ENCODE assay signal across 8 cellular contexts in the genomic region with DNA sequence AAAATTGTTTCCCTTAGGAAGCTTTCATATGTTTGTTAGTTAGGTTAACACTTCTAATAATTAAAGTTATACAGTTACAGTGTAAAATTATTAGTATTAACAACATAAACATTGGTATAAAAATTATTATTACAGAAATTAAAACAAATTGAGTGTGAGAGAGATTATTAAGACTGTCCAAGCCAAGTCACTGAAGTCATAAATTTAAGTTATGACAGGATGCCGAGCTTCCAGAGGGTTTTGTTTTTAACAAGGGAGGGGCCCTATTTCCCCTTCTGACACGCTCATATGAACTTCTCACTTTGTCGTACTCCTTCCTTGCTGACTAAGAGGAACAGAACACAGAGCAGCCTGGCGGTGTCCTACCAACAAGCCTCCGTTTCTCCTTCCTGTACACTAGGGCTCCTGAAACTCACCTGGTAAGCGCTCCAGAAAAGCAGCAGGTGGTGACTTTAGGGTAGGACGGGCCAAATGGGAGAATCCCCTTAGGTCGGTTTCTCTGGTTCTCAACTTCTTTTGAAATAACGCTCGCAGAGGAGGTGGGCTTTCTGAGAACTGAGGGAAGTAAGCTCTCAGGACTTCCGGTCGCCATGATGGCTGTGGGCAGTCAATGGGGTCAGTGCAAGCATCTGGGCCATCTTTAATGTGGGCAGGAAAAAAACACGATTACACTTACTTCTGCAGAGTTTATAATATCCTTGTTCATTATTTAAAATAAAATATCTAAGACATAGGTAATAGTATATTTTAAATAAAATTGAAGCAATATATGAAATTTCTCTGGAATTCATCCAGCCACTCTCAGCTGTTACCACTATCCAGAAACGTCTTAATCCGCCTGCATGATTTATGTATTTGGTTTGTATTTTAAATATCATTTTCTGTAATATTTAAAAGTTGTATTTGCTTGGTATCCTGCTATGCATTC. TPM values are rescaled to one million over a fixed set of nuclear protein-coding genes. Genes with fewer than 3 reads are reported as not detected.
A peak's percentile ranks its signal among the peaks of the same experiment; 100 is the strongest.
DNase-seq lines count a peak whose midpoint lies in the region; ATAC-seq and TF ChIP-seq lines count a peak whose summit lies in the region.

A gene with protein sequence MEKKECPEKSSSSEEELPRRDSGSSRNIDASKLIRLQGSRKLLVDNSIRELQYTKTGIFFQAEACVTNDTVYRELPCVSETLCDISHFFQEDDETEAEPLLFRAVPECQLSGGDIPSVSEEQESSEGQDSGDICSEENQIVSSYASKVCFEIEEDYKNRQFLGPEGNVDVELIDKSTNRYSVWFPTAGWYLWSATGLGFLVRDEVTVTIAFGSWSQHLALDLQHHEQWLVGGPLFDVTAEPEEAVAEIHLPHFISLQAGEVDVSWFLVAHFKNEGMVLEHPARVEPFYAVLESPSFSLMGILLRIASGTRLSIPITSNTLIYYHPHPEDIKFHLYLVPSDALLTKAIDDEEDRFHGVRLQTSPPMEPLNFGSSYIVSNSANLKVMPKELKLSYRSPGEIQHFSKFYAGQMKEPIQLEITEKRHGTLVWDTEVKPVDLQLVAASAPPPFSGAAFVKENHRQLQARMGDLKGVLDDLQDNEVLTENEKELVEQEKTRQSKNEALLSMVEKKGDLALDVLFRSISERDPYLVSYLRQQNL (minus strand): TSS at position 537 of the 928 bp plus-strand sequence. CDS start 14,892 bp downstream, outside the sequence.

- TF ChIP-seq CTCF in fibroblast of pulmonary artery (IDR thresholded peaks at IDR 0.05; ENCODE audit: low read length, missing control alignments) (peak; percentile 17), natural killer cell (IDR thresholded peaks at IDR 0.05) (no peak)

- H3K4me1 Mint-ChIP-seq in activated T-helper 2 cell treated with anti-CD3 and anti-CD28 coated beads, Interferon-gamma antibody, Interleukin-2, Interleukin-4, amounts not matched to agents 10 μg/mL and 5 μg/mL and 100 μg/mL, durations not matched to agents 14 hours and 24 hours and 36 hours (ENCODE audit: low read depth): peaks cover 58% of the 10 kb centered on the region
- peaks cover 63 to 76% of the 10 kb centered on the region in 2 donors for H3K4me1 Mint-ChIP-seq in natural killer cell

- DNase-seq in DMS153 (lab: John Stamatoyannopoulos, UW) (peak; percentile 68), LoVo (ENCODE audit: low spot score) (peak; percentile 80), fibroblast of pulmonary artery (ENCODE audit: low read depth) (peak; percentile 92), natural killer cell (peak; percentile 78)
- peak; percentile 81 for DNase-seq in activated T-helper 2 cell treated with anti-CD3 and anti-CD28 coated beads, Interferon-gamma antibody, Interleukin-2, Interleukin-4, amounts not matched to agents 10 μg/mL and 5 μg/mL and 100 μg/mL, durations not matched to agents 14 hours and 24 hours and 36 hours (ENCODE audit: low spot score)
- DNase-seq in stimulated activated naive CD4-positive, alpha-beta T cell (lab: John Stamatoyannopoulos, UW): peak; percentile 69 to 90 (median 75)

- H3K27ac Mint-ChIP-seq in activated T-helper 2 cell treated with anti-CD3 and anti-CD28 coated beads, Interferon-gamma antibody, Interleukin-2, Interleukin-4, amounts not matched to agents 10 μg/mL and 5 μg/mL and 100 μg/mL, durations not matched to agents 14 hours and 24 hours and 36 hours: peak within 1 kb of the TSS; percentile 100
- peak within 1 kb of the TSS; percentile 92 to 99 for H3K27ac Mint-ChIP-seq in natural killer cell

- intact Hi-C loops in activated T-helper 2 cell treated with anti-CD3 and anti-CD28 coated beads, Interferon-gamma antibody, Interleukin-2, Interleukin-4, amounts not matched to agents 10 μg/mL and 5 μg/mL and 100 μg/mL, durations not matched to agents 14 hours and 24 hours and 36 hours (cut with micrococcal nuclease): loop anchor here (1.0 to 5.0 kb wide), 4 partner anchors 51 to 1337 kb away; a partner anchor contains a TSS
- intact Hi-C loops in natural killer cell (cut with micrococcal nuclease): no loop called here

- no peaks in the 10 kb centered on the region for H3K27me3 Mint-ChIP-seq in activated T-helper 2 cell treated with anti-CD3 and anti-CD28 coated beads, Interferon-gamma antibody, Interleukin-2, Interleukin-4, amounts not matched to agents 10 μg/mL and 5 μg/mL and 100 μg/mL, durations not matched to agents 14 hours and 24 hours and 36 hours (ENCODE audit: low read depth)
- H3K27me3 Mint-ChIP-seq in natural killer cell (ENCODE audit: low read depth in 2 of 2): no peaks in the 10 kb centered on the region

- ATAC-seq in GM21737 (IDR thresholded peaks at IDR 0.05; ENCODE audit: unreplicated experiment) (peak; percentile 54), natural killer cell (peak; percentile 82 to 89 (median 84))

- peak; percentile 85 for TF ChIP-seq POLR2A in Raji (IDR thresholded peaks at IDR 0.05; ENCODE audit: insufficient read depth, low read depth, low read length)

- H3K4me3 ChIP-seq in fibroblast of pulmonary artery (replicated peaks; ENCODE audit: low read depth, low read length): peak within 1 kb of the TSS; percentile 68

- peaks cover 34% of the 10 kb centered on the region for H3K36me3 Mint-ChIP-seq in activated T-helper 2 cell treated with anti-CD3 and anti-CD28 coated beads, Interferon-gamma antibody, Interleukin-2, Interleukin-4, amounts not matched to agents 10 μg/mL and 5 μg/mL and 100 μg/mL, durations not matched to agents 14 hours and 24 hours and 36 hours (ENCODE audit: low read depth)
- no peaks in the 10 kb centered on the region for H3K36me3 Mint-ChIP-seq in natural killer cell

- H3K4me3 Mint-ChIP-seq in activated T-helper 2 cell treated with anti-CD3 and anti-CD28 coated beads, Interferon-gamma antibody, Interleukin-2, Interleukin-4, amounts not matched to agents 10 μg/mL and 5 μg/mL and 100 μg/mL, durations not matched to agents 14 hours and 24 hours and 36 hours (ENCODE audit: low read depth): peak within 1 kb of the TSS; percentile 98
- peak within 1 kb of the TSS; percentile 99 for H3K4me3 Mint-ChIP-seq in natural killer cell

- H3K9me3 Mint-ChIP-seq in activated T-helper 2 cell treated with anti-CD3 and anti-CD28 coated beads, Interferon-gamma antibody, Interleukin-2, Interleukin-4, amounts not matched to agents 10 μg/mL and 5 μg/mL and 100 μg/mL, durations not matched to agents 14 hours and 24 hours and 36 hours: no peaks in the 10 kb centered on the region
- H3K9me3 Mint-ChIP-seq in natural killer cell: no peaks in the 10 kb centered on the region

RNA-seq across cellular contexts. Expression of the gene that starts here (rescaled TPM):
- 108 and 110 TPM in 2 replicates for total RNA-seq in activated T-helper 2 cell treated with anti-CD3 and anti-CD28 coated beads, Interferon-gamma antibody, Interleukin-2, Interleukin-4, amounts not matched to agents 10 μg/mL and 5 μg/mL and 100 μg/mL, durations not matched to agents 14 hours and 24 hours and 36 hours
- total RNA-seq in natural killer cell: 100 to 1,000 TPM; 147 to 216 (median 154) TPM

Comparison
In these comparisons a context has a peak if more than half of its experiments do, and no peak if none do; other contexts are left out.
1. Peak in every context shown above with its lines: DNase-seq, ATAC-seq and H3K4me3 ChIP-seq.